12 cellular contexts compared by ENCODE assay signal in the genomic region with DNA sequence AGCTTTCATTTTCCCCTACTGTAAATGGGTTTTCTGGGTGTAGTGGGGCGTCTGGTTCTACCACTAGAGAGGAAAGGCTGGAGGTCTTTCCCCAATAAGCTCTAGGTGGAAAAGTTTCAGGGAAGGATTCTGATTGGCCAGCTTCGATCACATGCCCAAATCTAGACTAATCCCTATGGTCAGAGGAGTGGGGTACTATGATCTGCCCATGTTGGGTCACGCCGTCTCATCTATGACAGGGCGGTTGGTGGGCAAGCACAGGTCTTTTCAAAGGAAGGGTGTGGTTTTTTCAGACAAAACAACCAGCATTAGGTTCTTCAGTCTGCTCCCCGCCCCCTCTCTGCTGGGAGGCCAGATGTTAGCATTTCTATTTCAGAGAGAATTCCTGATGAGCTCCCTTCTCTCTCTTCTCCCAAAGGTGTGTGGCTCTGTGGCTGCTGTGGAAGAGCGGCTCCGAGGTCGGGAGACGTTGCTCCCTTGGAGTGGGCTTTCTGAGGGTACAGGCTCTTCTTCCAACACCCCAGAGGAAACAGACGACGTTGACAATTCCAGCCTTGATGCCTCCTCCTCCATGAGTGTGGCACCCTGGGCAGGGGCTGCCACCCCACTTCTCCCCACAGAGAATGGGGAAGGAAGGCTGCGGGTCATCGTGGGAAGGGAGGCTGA. TPM values are rescaled to one million over a fixed set of nuclear protein-coding genes. Genes with fewer than 3 reads are reported as not detected.
DNase-seq lines count a peak whose midpoint lies in the region; ATAC-seq, FAIRE-seq and TF ChIP-seq lines count a peak whose summit lies in the region.
"Had no signal": no experiment of that assay in that cellular context is flagged by ENCODE, and none has a peak within 500 bp of the region (broad histone marks: within the 10 kb centered on the region; RNA-seq: fewer than 3 reads in every experiment).

No MANE protein-coding gene starts in this region.

- no peaks in the 10 kb centered on the region; the same call in 2 of the 3 replicates for H3K36me3 ChIP-seq in K562 (ENCODE audit: control insufficient read depth, insufficient read depth, low read length)

- in situ Hi-C loops in K562 (cut with MboI) = no loop called here

- intact Hi-C loops in K562 (cut with micrococcal nuclease) = no loop called here

- H2AFZ ChIP-seq in K562 (ENCODE audit: low read depth, low read length) = peak overlapping the region; percentile 64

- peaks cover 69% of the 10 kb centered on the region for H3K36me3 Mint-ChIP-seq in stimulated activated memory B cell treated with anti-CD40 and anti-IgM and Interleukin-4, amounts not matched to agents 10 μg/mL and 1 μg/mL and 100 μg/mL, for 72 hours
- H3K36me3 Mint-ChIP-seq: brain had no signal

- no peak overlapping the region for H3K27ac ChIP-seq in K562 (ENCODE audit: extremely low read depth, low read depth, low read length)
- H3K27ac ChIP-seq: heart left ventricle had no signal

- H3K9me3 Mint-ChIP-seq in stimulated activated memory B cell treated with anti-CD40 and anti-IgM and Interleukin-4, amounts not matched to agents 10 μg/mL and 1 μg/mL and 100 μg/mL, for 72 hours = no peaks in the 10 kb centered on the region

- H4K20me1 ChIP-seq in K562 (replicated peaks; ENCODE audit: control insufficient read depth, insufficient read depth, low read length) = no peaks in the 10 kb centered on the region

- no peaks in the 10 kb centered on the region for H3K9me1 ChIP-seq in K562 (ENCODE audit: control insufficient read depth, insufficient read depth, low read length)

- H3K4me1 ChIP-seq in K562 (replicated peaks in 1 of 2; ENCODE audit: control insufficient read depth in 2 of 2, insufficient read depth in 2 of 2, low read length in 2 of 2) = peaks cover 10 to 17% of the 10 kb centered on the region in 2 experiments

- BruUV-seq in K562 (replicated peaks; lab: Mats Ljungman, UMichigan) = no TSS peak

- H3K79me2 ChIP-seq in K562 (ENCODE audit: control insufficient read depth, insufficient read depth, low read length) = no peaks in the 10 kb centered on the region

- peak; percentile 33 for DNase-seq in activated naive CD4-positive, alpha-beta T cell treated with Interleukin-2 at 50 U/mL for 16 hours
- no peak for DNase-seq in activated naive CD4-positive, alpha-beta T cell treated with anti-CD3 and anti-CD28 coated beads, Interleukin-2, amount 50 U/mL, for 16 hours
- peak; percentile 58 for DNase-seq in activated CD4-positive, alpha-beta T cell treated with anti-CD3 and anti-CD28 coated beads for 48 hours
- DNase-seq in K562 (ENCODE audit: extremely low read depth in 1 of 4, low spot score in 3 of 4) (peak in 3 of 4 experiments; percentile 39 to 51 (median 49)), GOT3 (lab: John Stamatoyannopoulos, UW) (no peak), medulla oblongata (ENCODE audit: extremely low spot score) (no peak), RKO (ENCODE audit: low spot score) (no peak)
- DNase-seq: heart left ventricle, NCI-H748 treated with DMSO at 0.1 percent for 48 hours had no signal

- TF ChIP-seq EP300 in K562 (IDR thresholded peaks at IDR 0.05; ENCODE audit: low read length) = no peak

- H3K4me3 Mint-ChIP-seq in stimulated activated memory B cell treated with anti-CD40 and anti-IgM and Interleukin-4, amounts not matched to agents 10 μg/mL and 1 μg/mL and 100 μg/mL, for 72 hours = no peak overlapping the region
- H3K4me3 Mint-ChIP-seq: brain had no signal

- TF ChIP-seq POLR2A in K562 (conservative IDR thresholded peaks at IDR 0.05) = no peak

- no peak overlapping the region for H3K4me3 ChIP-seq in K562
- H3K4me3 ChIP-seq: heart left ventricle had no signal

- H3K4me1 Mint-ChIP-seq in stimulated activated memory B cell treated with anti-CD40 and anti-IgM and Interleukin-4, amounts not matched to agents 10 μg/mL and 1 μg/mL and 100 μg/mL, for 72 hours = peaks cover 13% of the 10 kb centered on the region
- H3K4me1 Mint-ChIP-seq: brain had no signal

- FAIRE-seq in K562 (lab: Jason Lieb, UNC) = no peak

- no peak overlapping the region for H3K4me2 ChIP-seq in K562 (ENCODE audit: insufficient read depth, low read length)

- POLR2A ChIA-PET in K562 (lab: Yijun Ruan, JAX) = interaction anchor here (1.7 kb wide), 1 partner anchor 10 kb away, joined by 5 read pairs; a partner anchor contains a TSS

- TF ChIP-seq RAD21 in K562 (CRISPR knock-in tag; conservative IDR thresholded peaks at IDR 0.05 in 1 of 2, IDR thresholded peaks at IDR 0.05 in 1 of 2) = no peak

- no peaks in the 10 kb centered on the region for H3K27me3 Mint-ChIP-seq in stimulated activated memory B cell treated with anti-CD40 and anti-IgM and Interleukin-4, amounts not matched to agents 10 μg/mL and 1 μg/mL and 100 μg/mL, for 72 hours

- WGBS in K562 (ENCODE audit: insufficient coverage, low coverage, missing lambda C conversion rate) = 75% methylated on average over 12 of the region's 14 CpGs

- H3K27me3 ChIP-seq in K562 (ENCODE audit: control insufficient read depth in 2 of 2, insufficient read depth in 2 of 2, low read length in 2 of 2) = no peaks in the 10 kb centered on the region
- H3K27me3 ChIP-seq: heart left ventricle had no signal

- ATAC-seq in K562 = no peak
- ATAC-seq in stimulated activated memory B cell treated with anti-CD40 and anti-IgM and Interleukin-4, amounts not matched to agents 10 μg/mL and 1 μg/mL and 100 μg/mL, for 72 hours = no peak

- no peak overlapping the region for H3K9ac ChIP-seq in K562 (ENCODE audit: insufficient read depth in 1 of 2, low read depth in 2 of 2, low read length in 2 of 2)

- peak overlapping the region; percentile 30 for H3K27ac Mint-ChIP-seq in stimulated activated memory B cell treated with anti-CD40 and anti-IgM and Interleukin-4, amounts not matched to agents 10 μg/mL and 1 μg/mL and 100 μg/mL, for 72 hours
- H3K27ac Mint-ChIP-seq: brain had no signal

- TF ChIP-seq CTCF in K562 (IDR thresholded peaks at IDR 0.05 in 2 of 3, conservative IDR thresholded peaks at IDR 0.05 in 1 of 3; ENCODE audit: insufficient read depth in 2 of 3, low read depth in 1 of 3, low read length in 3 of 3) = no peak

- CTCF ChIA-PET in K562 (lab: Yijun Ruan, JAX; ENCODE audit: low intra/inter-chr PET ratio) = no interaction called here

- peaks cover 2% of the 10 kb centered on the region; the same call in 1 of the 2 replicates for H3K9me3 ChIP-seq in K562 (replicated peaks; ENCODE audit: control insufficient read depth, insufficient read depth, low read depth, low read length)
- H3K9me3 ChIP-seq: heart left ventricle had no signal

TF ChIP-seq in K562, 482 proteins besides CTCF, POLR2A, EP300 and RAD21 (continues in another document):
- TF ChIP-seq, protein P1, sequence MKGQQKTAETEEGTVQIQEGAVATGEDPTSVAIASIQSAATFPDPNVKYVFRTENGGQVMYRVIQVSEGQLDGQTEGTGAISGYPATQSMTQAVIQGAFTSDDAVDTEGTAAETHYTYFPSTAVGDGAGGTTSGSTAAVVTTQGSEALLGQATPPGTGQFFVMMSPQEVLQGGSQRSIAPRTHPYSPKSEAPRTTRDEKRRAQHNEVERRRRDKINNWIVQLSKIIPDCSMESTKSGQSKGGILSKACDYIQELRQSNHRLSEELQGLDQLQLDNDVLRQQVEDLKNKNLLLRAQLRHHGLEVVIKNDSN (CRISPR knock-in tag; IDR thresholded peaks at IDR 0.05) = peak; percentile 88
- TF ChIP-seq FOS (IDR thresholded peaks at IDR 0.05; ENCODE audit: extremely low read depth, insufficient read length) = peak; percentile 16

RNA-seq across cellular contexts. Expression of a gene that starts 9.8 kb away (rescaled TPM):
- total RNA-seq in K562 (2011; cell fraction: chromatin; rRNA removed; ENCODE audit: low replicate concordance) = 72.5 and 115 TPM in 2 replicates
- total RNA-seq in K562 (2011; cell fraction: nucleolus; rRNA removed) = 71.2 and 76.0 TPM in 2 replicates
- 73.4 and 78.1 TPM in 2 replicates for total RNA-seq in K562 (2011; cell fraction: nucleoplasm; rRNA removed)
- total RNA-seq in K562 (2014; rRNA removed) = 10.9 and 14.7 TPM in 2 replicates
- total RNA-seq in K562 (2014; rRNA removed; fragmentation: Illumina TruSeq; extraction: Trizol) = 25.0 and 25.8 TPM in 2 replicates
- total RNA-seq in K562 (2015; rRNA removed; fragmentation: Illumina TruSeq; extraction: Trizol) = 29.0 and 30.3 TPM in 2 replicates
- total RNA-seq in K562 (2021) = 38.8 and 44.7 TPM in 2 replicates
- 20.8 and 27.2 TPM in 2 replicates for polyA plus RNA-seq in K562 (2011; rRNA removed)
- polyA plus RNA-seq in K562 (2011; cell fraction: cytosol; rRNA removed) = 20.7 and 21.3 TPM in 2 replicates
- polyA plus RNA-seq in K562 (2011; cell fraction: nucleus; rRNA removed) = 33.0 and 34.2 TPM in 2 replicates
- 25.7 and 36.1 TPM in 2 replicates for polyA plus RNA-seq in K562 (2012)
- 34.9 and 36.6 TPM in 2 replicates for polyA plus RNA-seq in K562 (2014; fragmentation: Illumina TruSeq; extraction: Trizol)
- 1 to 10 TPM; 5.2 to 7.9 TPM for polyA plus RNA-seq in K562 (2014; fragmentation: Nextera tagmentation; extraction: Ambion mirVana)
- polyA plus RNA-seq in K562 (2014; rRNA removed) = 23.7 and 28.0 TPM in 2 replicates
- 27.0 and 40.2 TPM in 2 replicates for polyA minus RNA-seq in K562 (2011; rRNA and poly(A)+ RNA removed)
- 13.5 and 22.0 TPM in 2 replicates for polyA minus RNA-seq in K562 (2011; cell fraction: cytosol; rRNA and poly(A)+ RNA removed)
- 27.6 and 34.4 TPM in 2 replicates for polyA minus RNA-seq in K562 (2011; cell fraction: nucleus; rRNA and poly(A)+ RNA removed)

RNA-seq across cellular contexts. Expression of a gene that starts 54.3 kb away (rescaled TPM):
- 1.2 and 1.5 TPM in 2 replicates for total RNA-seq in K562 (2011; cell fraction: chromatin; rRNA removed; ENCODE audit: low replicate concordance)
- total RNA-seq in K562 (2011; cell fraction: nucleolus; rRNA removed) = 0.83 and 1.1 TPM in 2 replicates
- 0.84 and 1.6 TPM in 2 replicates for total RNA-seq in K562 (2011; cell fraction: nucleoplasm; rRNA removed)
- total RNA-seq in K562 (2014; rRNA removed) (0.45 TPM in 1 of 2 replicates, not detected in the other), K562 (2014; rRNA removed; fragmentation: Illumina TruSeq; extraction: Trizol) (not detected in 2 replicates), K562 (2015; rRNA removed; fragmentation: Illumina TruSeq; extraction: Trizol) (0.60 TPM in 1 of 2 replicates, not detected in the other), K562 (2021) (0.29 and 0.34 TPM in 2 replicates)
- polyA plus RNA-seq in K562 (2011; rRNA removed) (0.08 and 0.09 TPM in 2 replicates), K562 (2014; fragmentation: Illumina TruSeq; extraction: Trizol) (0.15 TPM in 1 of 2 replicates, not detected in the other), K562 (2014; fragmentation: Nextera tagmentation; extraction: Ambion mirVana) (not detected), K562 (2014; rRNA removed) (0.16 and 0.19 TPM in 2 replicates)
- 0.06 TPM in 1 of 2 replicates, not detected in the other for polyA plus RNA-seq in K562 (2011; cell fraction: cytosol; rRNA removed)
- 0.35 and 0.75 TPM in 2 replicates for polyA plus RNA-seq in K562 (2011; cell fraction: nucleus; rRNA removed)
- polyA plus RNA-seq in K562 (2012) = 0.51 and 0.53 TPM in 2 replicates
- 0.21 TPM in 1 of 2 replicates, not detected in the other for polyA minus RNA-seq in K562 (2011; rRNA and poly(A)+ RNA removed)
- not detected in 2 replicates for polyA minus RNA-seq in K562 (2011; cell fraction: cytosol; rRNA and poly(A)+ RNA removed)
- polyA minus RNA-seq in K562 (2011; cell fraction: nucleus; rRNA and poly(A)+ RNA removed) = 0.22 TPM in 1 of 2 replicates, not detected in the other
- total RNA-seq: lower leg skin had no signal

Comparison
In these comparisons a context has a peak if more than half of its experiments do, and no peak if none do; other contexts are left out.
1. DNase-seq: peak in activated naive CD4-positive, alpha-beta T cell treated with Interleukin-2 at 50 U/mL for 16 hours (single experiment), activated CD4-positive, alpha-beta T cell treated with anti-CD3 and anti-CD28 coated beads for 48 hours (single experiment) and K562 (3 of 4); none in activated naive CD4-positive, alpha-beta T cell treated with anti-CD3 and anti-CD28 coated beads, Interleukin-2, amount 50 U/mL, for 16 hours (single experiment), GOT3 (single experiment), medulla oblongata (single experiment) and RKO (single experiment).